In genomic region chr7:44573464-44574285, GRCh38 we compare ENCODE assay signal across 8 cellular contexts. TPM values are rescaled to one million over a fixed set of nuclear protein-coding genes. Genes with fewer than 3 reads are reported as not detected.
A peak's percentile ranks its signal among the peaks of the same experiment; 100 is the strongest.
DNase-seq lines count a peak whose midpoint lies in the region; ATAC-seq and TF ChIP-seq lines count a peak whose summit lies in the region.

TSS of gene DDX56 (minus strand) at chr7:44573908. CDS start at chr7:44573895, 13 bp downstream.

- ATAC-seq in HG03460 (IDR thresholded peaks at IDR 0.05; ENCODE audit: unreplicated experiment) (peak; percentile 88), left colon (peak; percentile 96)

- H3K9me3 ChIP-seq in BE2C, result no peaks in the 10 kb centered on the region

- H3K4me1 ChIP-seq in BE2C, result no peaks in the 10 kb centered on the region

- H3K27ac ChIP-seq in coronary artery, result peak within 1 kb of the TSS; percentile 73 to 85

- peaks cover 53% of the 10 kb centered on the region for H3K36me3 ChIP-seq in BE2C

- no peaks in the 10 kb centered on the region for H3K27me3 ChIP-seq in BE2C

- TF ChIP-seq CTCF in BE2C (IDR thresholded peaks at IDR 0.05; ENCODE audit: low read depth, low read length) (no peak), coronary artery (IDR thresholded peaks at IDR 0.05) (no peak)

- intact Hi-C loops in left colon (cut with DNase I, micrococcal nuclease), result no loop called here

- DNase-seq in BE2C (peak; percentile 96), GM19240 (ENCODE audit: insufficient read length, low spot score) (peak; percentile 79), NCI-H526 (lab: John Stamatoyannopoulos, UW) (peak; percentile 90 to 97), coronary artery (ENCODE audit: low spot score) (peak; percentile 94), left colon (peak; percentile 95 to 96)
- DNase-seq in activated CD4-positive, alpha-beta T cell treated with anti-CD3 and anti-CD28 coated beads for 48 hours, result peak; percentile 96
- DNase-seq in stimulated activated CD4-positive, alpha-beta T cell treated with anti-CD3 and anti-CD28 coated beads, Interleukin-1b, Interleukin-23, amount 100 ng/mL, for 48 hours, result peak; percentile 95

- H3K4me3 ChIP-seq in BE2C (ENCODE audit: low read depth, low read length) (peak within 1 kb of the TSS; percentile 97), coronary artery (peak within 1 kb of the TSS; percentile 86)

RNA-seq across cellular contexts. Expression of gene DDX56, which starts in this region (rescaled TPM):
- 313 TPM for polyA plus RNA-seq in BE2C (2012; ENCODE audit: insufficient read depth, insufficient read length, low read depth)
- 10 to 100 TPM; 36.5 to 59.2 TPM for total RNA-seq in left colon

Comparison
In these comparisons a context has a peak if more than half of its experiments do, and no peak if none do; other contexts are left out.
1. Peak in every context shown above with its lines: DNase-seq, ATAC-seq, H3K4me3 ChIP-seq and H3K27ac ChIP-seq.